In genomic region chr12:68358532-68359485, GRCh38 we compare ENCODE assay signal across 8 cellular contexts. TPM values are rescaled to one million over a fixed set of nuclear protein-coding genes. Genes with fewer than 3 reads are reported as not detected.
A peak's percentile ranks its signal among the peaks of the same experiment; 100 is the strongest.
DNase-seq lines count a peak whose midpoint lies in the region; ATAC-seq and TF ChIP-seq lines count a peak whose summit lies in the region.

No MANE protein-coding gene starts in this region.

- no peaks in the 10 kb centered on the region for H3K9me3 Mint-ChIP-seq in activated naive CD8-positive, alpha-beta T cell treated with anti-CD3 and anti-CD28 coated beads for 36 hours

- no peaks in the 10 kb centered on the region for H3K36me3 ChIP-seq in ES-I3 (ENCODE audit: insufficient read depth, low read length)
- no peaks in the 10 kb centered on the region for H3K36me3 ChIP-seq in heart left ventricle

- peak overlapping the region; percentile 35; the same call in 1 of the 2 replicates for H3K9ac ChIP-seq in ES-I3 (ENCODE audit: low read depth, low read length)

- H3K9me3 ChIP-seq in ES-I3 (ENCODE audit: control insufficient read depth, insufficient read depth, low read length) (no peaks in the 10 kb centered on the region), heart left ventricle (no peaks in the 10 kb centered on the region)

- peaks cover 20% of the 10 kb centered on the region for H3K4me1 Mint-ChIP-seq in activated naive CD8-positive, alpha-beta T cell treated with anti-CD3 and anti-CD28 coated beads for 36 hours

- no peaks in the 10 kb centered on the region for H3K27me3 ChIP-seq in heart left ventricle

- POLR2A ChIA-PET in RWPE1 (lab: Yijun Ruan, JAX; ENCODE audit: low non-redundant PET): no interaction called here

- no peaks in the 10 kb centered on the region for H3K27me3 Mint-ChIP-seq in activated naive CD8-positive, alpha-beta T cell treated with anti-CD3 and anti-CD28 coated beads for 36 hours

- H3K4me3 ChIP-seq in heart left ventricle: no peak overlapping the region

- H3K4me3 Mint-ChIP-seq in activated naive CD8-positive, alpha-beta T cell treated with anti-CD3 and anti-CD28 coated beads for 36 hours: no peak overlapping the region

- intact Hi-C loops in heart left ventricle (cut with DNase I): loop anchor here in 9 of 10 donors (1.0 to 10.0 kb wide), 10 partner anchors 93 to 328 kb away; partner anchors contain the start of genes NUP107 (in 6 of the 9) and RAP1B (in 2 of the 9)

- ATAC-seq in GM21515 (IDR thresholded peaks at IDR 0.05; ENCODE audit: unreplicated experiment) (peak; percentile 84), heart left ventricle (peak; percentile 57 to 94 (median 80))

- TF ChIP-seq CTCF in RWPE1 (conservative IDR thresholded peaks at IDR 0.05; ENCODE audit: low read depth) (peak; percentile 72), heart left ventricle (IDR thresholded peaks at IDR 0.05) (peak; percentile 54 to 82 (median 70))

- WGBS in heart left ventricle, 4 donors: 43 to 48% (median 45%) methylated on average over 10 of the region's 10 CpGs

- DNase-seq in HT-29 (ENCODE audit: low spot score) (peak; percentile 83), RWPE1 (ENCODE audit: low spot score) (peak; percentile 44), heart left ventricle (peak in 3 of 5 donors; percentile 46 to 64 (median 58)), pulmonary artery endothelial cell (ENCODE audit: low read depth, low spot score) (peak; percentile 36), NCI-H1105 (lab: John Stamatoyannopoulos, UW) (no peak)
- DNase-seq in activated naive CD8-positive, alpha-beta T cell treated with anti-CD3 and anti-CD28 coated beads for 36 hours: peak; percentile 32

- no peak overlapping the region for H3K27ac Mint-ChIP-seq in activated naive CD8-positive, alpha-beta T cell treated with anti-CD3 and anti-CD28 coated beads for 36 hours

- no peak overlapping the region for H3K27ac ChIP-seq in RWPE1
- H3K27ac ChIP-seq in heart left ventricle: peak overlapping the region in 4 of 12 donors; percentile 20 to 50 (median 44)

- H3K4me1 ChIP-seq in ES-I3 (ENCODE audit: insufficient read depth, low read length) (0 out of 2 replicates have a peak, but pooled peaks cover 3% of the 10 kb centered on the region), heart left ventricle (peaks cover 0 to 20% (median 6%) of the 10 kb centered on the region in 12 donors)

- no peaks in the 10 kb centered on the region for H3K36me3 Mint-ChIP-seq in activated naive CD8-positive, alpha-beta T cell treated with anti-CD3 and anti-CD28 coated beads for 36 hours

- CTCF ChIA-PET in RWPE1 (lab: Yijun Ruan, JAX): interaction anchor here (0.6 to 1.0 kb wide), 12 partner anchors 9 to 295 kb away, joined by 3 to 6 read pairs (median 3); no protein-coding TSS in a partner anchor

- TF ChIP-seq POLR2A in heart left ventricle (IDR thresholded peaks at IDR 0.05): no peak

RNA-seq across cellular contexts. Expression of gene MDM1, which starts 26.6 kb away (rescaled TPM):
- total RNA-seq in HT-29 (2014; rRNA removed; shearing (Covaris generic)): 2.6 and 3.6 TPM in 2 replicates
- total RNA-seq in activated naive CD8-positive, alpha-beta T cell treated with anti-CD3 and anti-CD28 coated beads for 36 hours: 10 to 100 TPM; 20.0 to 22.2 TPM
- total RNA-seq in heart left ventricle (1 to 10 TPM; 4.0 to 8.4 (median 5.8) TPM), pulmonary artery endothelial cell (7.8 and 11.0 TPM in 2 replicates)
- 1 to 10 TPM; 5.0 to 7.0 TPM for polyA plus RNA-seq in heart left ventricle
